Comparison of ENCODE assay signal across 10 cellular contexts in genomic region chr2:152499411-152499810, GRCh38.
DNase-seq lines count a peak whose midpoint lies in the region; ATAC-seq and TF ChIP-seq lines count a peak whose summit lies in the region.
"Had no signal": no experiment of that assay in that cellular context is flagged by ENCODE, and none has a peak within 500 bp of the region (broad histone marks: within the 10 kb centered on the region; RNA-seq: fewer than 3 reads in every experiment).

No MANE protein-coding gene starts in this region.

- H3K9me3 Mint-ChIP-seq in HFFc6 (no peaks in the 10 kb centered on the region), memory B cell (peaks cover 7% of the 10 kb centered on the region)
- H3K9me3 Mint-ChIP-seq: activated T-cell treated with anti-CD3 and anti-CD28 coated beads, Interleukin-2, amount 50 U/mL, for 4 hours had no signal

- ATAC-seq in memory B cell (ENCODE audit: low read depth) (no peak), GM21367 (IDR thresholded peaks at IDR 0.05; ENCODE audit: unreplicated experiment) (no peak)
- ATAC-seq: activated T-cell treated with anti-CD3 and anti-CD28 coated beads, Interleukin-2, amount 50 U/mL, for 4 hours had no signal

- DNase-seq in HFFc6 (no peak), brain microvascular endothelial cell (no peak), memory B cell (ENCODE audit: low spot score in 2 of 2) (no peak), superior temporal gyrus (ENCODE audit: extremely low spot score) (peak; percentile 83), SKM-1 treated with dmso at 0.1 percent for 144 hours (lab: John Stamatoyannopoulos, UW; ENCODE audit: unreplicated experiment) (no peak), HCEC 1CT (no peak), NCI-H526 treated with DMSO at 0.1 percent for 48 hours (lab: John Stamatoyannopoulos, UW) (no peak)
- DNase-seq: activated T-cell treated with anti-CD3 and anti-CD28 coated beads, Interleukin-2, amount 50 U/mL, for 4 hours; Kasumi-1 had no signal

- H3K4me3 Mint-ChIP-seq in HFFc6 (no peak overlapping the region; the same call in 1 of the 2 replicates), memory B cell (no peak overlapping the region)
- H3K4me3 Mint-ChIP-seq: activated T-cell treated with anti-CD3 and anti-CD28 coated beads, Interleukin-2, amount 50 U/mL, for 4 hours had no signal

- in situ Hi-C loops in brain microvascular endothelial cell (cut with HindIII; ENCODE audit: low pct_ligation_motif_present, low sequenced_read_pairs), result no loop called here

- H3K4me3 ChIP-seq in brain microvascular endothelial cell (ENCODE audit: low read depth, low read length), result no peak overlapping the region

- H3K27me3 ChIP-seq in brain microvascular endothelial cell (replicated peaks), result no peaks in the 10 kb centered on the region

- peaks cover 56% of the 10 kb centered on the region for H3K4me1 Mint-ChIP-seq in HFFc6 (ENCODE audit: low read depth)
- H3K4me1 Mint-ChIP-seq in memory B cell, result peaks cover 6% of the 10 kb centered on the region

- H3K27ac Mint-ChIP-seq in HFFc6 (peak overlapping the region; percentile 57; the same call in 1 of the 2 replicates), memory B cell (peak overlapping the region; percentile 42)

- TF ChIP-seq CTCF in HFFc6 (IDR thresholded peaks at IDR 0.05) (no peak), brain microvascular endothelial cell (IDR thresholded peaks at IDR 0.05; ENCODE audit: low read depth, low read length, missing control alignments) (no peak)

- H3K36me3 Mint-ChIP-seq in HFFc6 (ENCODE audit: low read depth) (no peaks in the 10 kb centered on the region), memory B cell (peaks cover 6% of the 10 kb centered on the region)

- H3K27ac ChIP-seq in brain microvascular endothelial cell, result peak overlapping the region; percentile 12

- H3K27me3 Mint-ChIP-seq in HFFc6 (ENCODE audit: insufficient read depth) (no peaks in the 10 kb centered on the region), memory B cell (peaks cover 15% of the 10 kb centered on the region)

- H3K36me3 ChIP-seq in brain microvascular endothelial cell (replicated peaks), result no peaks in the 10 kb centered on the region
